Comparison of ENCODE assay signal across 16 cellular contexts in genomic region chr7:140031364-140031763, GRCh38.
"Had no signal": no experiment of that assay in that cellular context is flagged by ENCODE, and none has a peak within 500 bp of the region (broad histone marks: within the 10 kb centered on the region; RNA-seq: fewer than 3 reads in every experiment).

No MANE protein-coding gene starts in this region.

- H3K4me1 Mint-ChIP-seq: neural progenitor cell, WTC11 had no signal

- H3K4me3 ChIP-seq: ascending aorta, colonic mucosa, mucosa of descending colon, neural progenitor cell, prostate gland, right atrium auricular region, skin epidermis, stomach had no signal

- DNase-seq: activated CD4-positive, alpha-beta T cell treated with anti-CD3 and anti-CD28 coated beads for 36 hours; activated CD4-positive, alpha-beta T cell treated with anti-CD3 and anti-CD28 coated beads, Interleukin-2, amount 50 U/mL, for 48 hours; activated naive CD4-positive, alpha-beta T cell treated with Interleukin-2 at 50 U/mL for 16 hours; colonic mucosa; mucosa of descending colon; naive B cell; stomach; trophoblast cell had no signal

- H3K9me3 Mint-ChIP-seq: central memory CD8-positive, alpha-beta T cell; memory B cell; naive B cell; neural progenitor cell had no signal

- H3K27me3 ChIP-seq: ascending aorta, colonic mucosa, neural progenitor cell, right atrium auricular region, stomach had no signal

- H3K9ac ChIP-seq: neural progenitor cell had no signal

- H3K4me3 Mint-ChIP-seq: activated CD4-positive, alpha-beta T cell treated with anti-CD3 and anti-CD28 coated beads for 36 hours; central memory CD8-positive, alpha-beta T cell; memory B cell; naive B cell; neural progenitor cell; WTC11 had no signal

- H3K4me1 ChIP-seq: ascending aorta, colonic mucosa, neural progenitor cell, right atrium auricular region had no signal

- H3K36me3 ChIP-seq: neural progenitor cell, prostate gland had no signal

- H3K9me3 ChIP-seq: ascending aorta, colonic mucosa, mucosa of descending colon, prostate gland, right atrium auricular region, stomach had no signal

- H3K36me3 Mint-ChIP-seq: neural progenitor cell had no signal

- H3K27ac Mint-ChIP-seq: activated CD4-positive, alpha-beta T cell treated with anti-CD3 and anti-CD28 coated beads for 36 hours; neural progenitor cell; WTC11 had no signal

- H3K27me3 Mint-ChIP-seq: activated CD4-positive, alpha-beta T cell treated with anti-CD3 and anti-CD28 coated beads for 36 hours; central memory CD8-positive, alpha-beta T cell; memory B cell; naive B cell had no signal

- ATAC-seq: activated CD4-positive, alpha-beta T cell treated with anti-CD3 and anti-CD28 coated beads for 36 hours; mucosa of descending colon; WTC11 had no signal
